Comparison of ENCODE assay signal across 1 cellular context in the genomic region with DNA sequence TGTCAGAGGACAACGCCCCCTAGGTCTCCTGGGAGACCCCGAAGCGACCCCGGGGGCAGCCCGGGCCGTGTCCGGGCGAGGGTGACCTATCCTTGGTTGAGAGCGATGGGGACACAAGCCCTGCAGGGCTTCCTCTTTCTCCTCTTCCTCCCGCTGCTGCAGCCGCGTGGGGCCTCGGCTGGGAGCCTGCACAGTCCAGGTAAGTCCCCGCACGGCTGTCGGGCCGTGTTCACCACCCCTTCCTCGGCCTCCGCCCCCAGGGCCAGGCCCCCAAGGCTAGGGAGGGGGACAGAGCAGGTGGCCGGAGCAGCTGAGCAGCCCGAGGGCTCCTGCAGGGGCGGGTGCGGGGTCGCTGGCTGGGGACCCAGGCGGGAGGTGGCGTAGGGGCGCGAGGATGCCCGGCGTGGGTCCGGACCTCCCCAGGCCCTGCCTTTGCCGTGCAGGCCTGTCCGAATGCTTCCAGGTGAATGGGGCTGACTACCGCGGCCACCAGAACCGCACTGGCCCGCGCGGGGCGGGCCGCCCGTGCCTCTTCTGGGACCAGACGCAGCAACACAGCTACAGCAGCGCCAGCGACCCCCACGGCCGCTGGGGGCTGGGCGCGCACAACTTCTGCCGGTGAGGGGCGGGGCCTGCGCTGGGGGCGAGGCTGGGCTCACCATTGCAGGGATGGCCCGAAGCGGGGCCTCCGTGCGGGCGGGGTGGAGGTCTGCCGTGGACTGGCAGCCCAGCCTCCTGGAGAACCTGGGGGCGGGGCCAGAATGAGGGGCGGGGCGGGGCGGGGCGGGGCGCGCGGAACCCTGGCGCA.
TF ChIP-seq lines count a peak whose summit lies in the region.

No MANE protein-coding gene starts in this region.

TF ChIP-seq in SK-N-SH, 30 proteins besides CTCF, POLR2A, EP300 and RAD21 (continued from another document):
- TF ChIP-seq, protein P1, sequence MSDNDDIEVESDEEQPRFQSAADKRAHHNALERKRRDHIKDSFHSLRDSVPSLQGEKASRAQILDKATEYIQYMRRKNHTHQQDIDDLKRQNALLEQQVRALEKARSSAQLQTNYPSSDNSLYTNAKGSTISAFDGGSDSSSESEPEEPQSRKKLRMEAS (IDR thresholded peaks at IDR 0.05; ENCODE audit: low read depth) = no peak
- TF ChIP-seq TEAD4 (IDR thresholded peaks at IDR 0.05; ENCODE audit: borderline replicate concordance, insufficient read depth) = no peak
- TF ChIP-seq, protein P2, sequence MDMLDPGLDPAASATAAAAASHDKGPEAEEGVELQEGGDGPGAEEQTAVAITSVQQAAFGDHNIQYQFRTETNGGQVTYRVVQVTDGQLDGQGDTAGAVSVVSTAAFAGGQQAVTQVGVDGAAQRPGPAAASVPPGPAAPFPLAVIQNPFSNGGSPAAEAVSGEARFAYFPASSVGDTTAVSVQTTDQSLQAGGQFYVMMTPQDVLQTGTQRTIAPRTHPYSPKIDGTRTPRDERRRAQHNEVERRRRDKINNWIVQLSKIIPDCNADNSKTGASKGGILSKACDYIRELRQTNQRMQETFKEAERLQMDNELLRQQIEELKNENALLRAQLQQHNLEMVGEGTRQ (IDR thresholded peaks at IDR 0.05; ENCODE audit: borderline replicate concordance, low read depth, low read length) = no peak
- TF ChIP-seq JUND (IDR thresholded peaks at IDR 0.05) = no peak
